ENCODE assay signal across 15 cellular contexts in genomic region chr11:17601206-17602075, GRCh38. TPM values are rescaled to one million over a fixed set of nuclear protein-coding genes. Genes with fewer than 3 reads are reported as not detected.
A peak's percentile ranks its signal among the peaks of the same experiment; 100 is the strongest.
DNase-seq lines count a peak whose midpoint lies in the region; ATAC-seq and TF ChIP-seq lines count a peak whose summit lies in the region.
"Had no signal": no experiment of that assay in that cellular context is flagged by ENCODE, and none has a peak within 500 bp of the region (broad histone marks: within the 10 kb centered on the region; RNA-seq: fewer than 3 reads in every experiment).

No MANE protein-coding gene starts in this region.

- TF ChIP-seq CTCF in HFFc6 (IDR thresholded peaks at IDR 0.05): peak; percentile 24; the same call in 1 of the 2 replicates
- TF ChIP-seq CTCF in brain microvascular endothelial cell (IDR thresholded peaks at IDR 0.05; ENCODE audit: low read depth, low read length, missing control alignments): peak; percentile 29
- TF ChIP-seq CTCF in neural progenitor cell (IDR thresholded peaks at IDR 0.05): peak; percentile 23
- no peak for TF ChIP-seq CTCF in glutamatergic neuron (IDR thresholded peaks at IDR 0.05; ENCODE audit: partially characterized antibody, unreplicated experiment)

- H3K4me1 Mint-ChIP-seq in HFFc6 (ENCODE audit: low read depth): no peaks in the 10 kb centered on the region
- peaks cover 5% of the 10 kb centered on the region for H3K4me1 Mint-ChIP-seq in neural progenitor cell
- no peaks in the 10 kb centered on the region for H3K4me1 Mint-ChIP-seq in glutamatergic neuron (ENCODE audit: low read depth, unreplicated experiment)

- H3K4me3 ChIP-seq in brain microvascular endothelial cell (ENCODE audit: low read depth, low read length): no peak overlapping the region
- H3K4me3 ChIP-seq in neural progenitor cell: no peak overlapping the region
- H3K4me3 ChIP-seq: esophagus squamous epithelium, Peyer's patch, thyroid gland had no signal

- peaks cover 8% of the 10 kb centered on the region for H4K20me1 ChIP-seq in neural progenitor cell (ENCODE audit: low read depth)

- no peaks in the 10 kb centered on the region for H3F3A ChIP-seq in neural progenitor cell (ENCODE audit: low read depth)

- H3K27ac Mint-ChIP-seq in HFFc6 (no peak overlapping the region), neural progenitor cell (no peak overlapping the region), glutamatergic neuron (ENCODE audit: unreplicated experiment) (no peak overlapping the region)

- in situ Hi-C loops in brain microvascular endothelial cell (cut with HindIII; ENCODE audit: low pct_ligation_motif_present, low sequenced_read_pairs): no loop called here

- H2AFZ ChIP-seq in neural progenitor cell (replicated peaks): no peak overlapping the region

- H3K9me3 Mint-ChIP-seq in HFFc6 (no peaks in the 10 kb centered on the region), neural progenitor cell (no peaks in the 10 kb centered on the region), glutamatergic neuron (ENCODE audit: unreplicated experiment) (no peaks in the 10 kb centered on the region)

- no peak for ATAC-seq in HG03432 (IDR thresholded peaks at IDR 0.05; ENCODE audit: unreplicated experiment)

- H3K36me3 ChIP-seq in brain microvascular endothelial cell (replicated peaks) (no peaks in the 10 kb centered on the region), neural progenitor cell (no peaks in the 10 kb centered on the region)
- H3K36me3 ChIP-seq: esophagus squamous epithelium, Peyer's patch, thyroid gland had no signal

- no peak overlapping the region for H3K27ac ChIP-seq in brain microvascular endothelial cell
- no peak overlapping the region for H3K27ac ChIP-seq in neural progenitor cell
- H3K27ac ChIP-seq: esophagus squamous epithelium, Peyer's patch, thyroid gland had no signal

- no peaks in the 10 kb centered on the region for H3K27me3 ChIP-seq in brain microvascular endothelial cell (replicated peaks)
- peaks cover 22% of the 10 kb centered on the region for H3K27me3 ChIP-seq in neural progenitor cell
- H3K27me3 ChIP-seq: Peyer's patch, thyroid gland had no signal

- DNase-seq in ELR (ENCODE audit: low read depth) (peak; percentile 20), HFFc6 (no peak), brain microvascular endothelial cell (no peak), neural progenitor cell (ENCODE audit: low spot score) (peak; percentile 46), NCI-H2171 treated with DMSO at 0.1 percent for 48 hours (lab: John Stamatoyannopoulos, UW) (no peak), NCI-H2081 treated with DMSO at 0.1 percent for 48 hours (lab: John Stamatoyannopoulos, UW) (no peak), glutamatergic neuron (no peak)
- DNase-seq: esophagus squamous epithelium, Kasumi-1, occipital lobe, thyroid gland had no signal

- H3K9ac ChIP-seq in neural progenitor cell: no peak overlapping the region

- no peaks in the 10 kb centered on the region for H3K79me2 ChIP-seq in neural progenitor cell (ENCODE audit: low read depth)

- H3K36me3 Mint-ChIP-seq in HFFc6 (ENCODE audit: low read depth) (no peaks in the 10 kb centered on the region), neural progenitor cell (no peaks in the 10 kb centered on the region), glutamatergic neuron (ENCODE audit: unreplicated experiment) (no peaks in the 10 kb centered on the region)

- H3K27me3 Mint-ChIP-seq in HFFc6 (ENCODE audit: insufficient read depth): peaks cover 5% of the 10 kb centered on the region
- H3K27me3 Mint-ChIP-seq in neural progenitor cell (ENCODE audit: insufficient read depth, low read depth): peaks cover 17% of the 10 kb centered on the region
- H3K27me3 Mint-ChIP-seq in glutamatergic neuron (ENCODE audit: unreplicated experiment): peaks cover 4% of the 10 kb centered on the region

- H3K4me2 ChIP-seq in neural progenitor cell: peak overlapping the region; percentile 13

- peaks cover 11% of the 10 kb centered on the region for H3K4me1 ChIP-seq in neural progenitor cell
- H3K4me1 ChIP-seq: esophagus squamous epithelium, Peyer's patch, thyroid gland had no signal

- no peak overlapping the region for H3K4me3 Mint-ChIP-seq in HFFc6
- no peak overlapping the region for H3K4me3 Mint-ChIP-seq in neural progenitor cell
- H3K4me3 Mint-ChIP-seq in glutamatergic neuron (ENCODE audit: unreplicated experiment): no peak overlapping the region

- H3K9me3 ChIP-seq in neural progenitor cell (ENCODE audit: low read depth): no peaks in the 10 kb centered on the region
- H3K9me3 ChIP-seq: esophagus squamous epithelium, Peyer's patch, thyroid gland had no signal

RNA-seq across cellular contexts. Expression of gene OTOG, which starts 54.4 kb away (rescaled TPM):
- total RNA-seq in HFFc6 (2021; fragmentation: NEBNext Ultra II Directional; extraction: Animal tissue kit (Norgen Biotek cat#: 25700)): not detected
- total RNA-seq in neural progenitor cell (ENCODE audit: low replicate concordance) (0.34 and 42.1 TPM in 2 replicates), glutamatergic neuron (ENCODE audit: unreplicated experiment) (not detected)
- total RNA-seq: chondrocyte; esophagus squamous epithelium; occipital lobe; T-helper 1 cell treated with Interleukin-12 subunit alpha and Interleukin-12 subunit beta and Interleukin-4 antibody, amounts not matched to agents 30 ng/mL and 1 ng/mL, for 36 hours; thyroid gland had no signal

RNA-seq across cellular contexts. Expression of gene USH1C, which starts 57.2 kb away (rescaled TPM):
- not detected for total RNA-seq in HFFc6 (2021; fragmentation: NEBNext Ultra II Directional; extraction: Animal tissue kit (Norgen Biotek cat#: 25700))
- total RNA-seq in neural progenitor cell (ENCODE audit: low replicate concordance) (0.24 and 0.56 TPM in 2 replicates), glutamatergic neuron (ENCODE audit: unreplicated experiment) (not detected)
- total RNA-seq: esophagus squamous epithelium; T-helper 1 cell treated with Interleukin-12 subunit alpha and Interleukin-12 subunit beta and Interleukin-4 antibody, amounts not matched to agents 30 ng/mL and 1 ng/mL, for 36 hours had no signal

Comparison
In these comparisons a context has a peak if more than half of its experiments do, and no peak if none do; other contexts are left out.
1. DNase-seq: peak in ELR (single experiment) and neural progenitor cell (single experiment); none in HFFc6 (single experiment), brain microvascular endothelial cell (single experiment), NCI-H2171 treated with DMSO at 0.1 percent for 48 hours (single experiment), NCI-H2081 treated with DMSO at 0.1 percent for 48 hours (single experiment) and glutamatergic neuron (single experiment).